In genomic region chr10:124701435-124701834, GRCh38 we compare ENCODE assay signal across 1 cellular context.
TF ChIP-seq lines count a peak whose summit lies in the region.

No MANE protein-coding gene starts in this region.

TF ChIP-seq in WTC11, 78 proteins besides CTCF, POLR2A, EP300 and RAD21 (continued from another document):
- TF ChIP-seq ZNF425 (CRISPR knock-in tag; conservative IDR thresholded peaks at IDR 0.05), result no peak
- no peak for TF ChIP-seq CREB1 (CRISPR knock-in tag; IDR thresholded peaks at IDR 0.05)
- no peak for TF ChIP-seq GABPB1 (CRISPR knock-in tag; IDR thresholded peaks at IDR 0.05)
- TF ChIP-seq AFF4 (CRISPR knock-in tag; IDR thresholded peaks at IDR 0.05; ENCODE audit: borderline replicate concordance), result no peak
- no peak for TF ChIP-seq ZBTB43 (CRISPR knock-in tag; IDR thresholded peaks at IDR 0.05)
- TF ChIP-seq MLX (CRISPR knock-in tag; IDR thresholded peaks at IDR 0.05), result no peak
